In the genomic region with DNA sequence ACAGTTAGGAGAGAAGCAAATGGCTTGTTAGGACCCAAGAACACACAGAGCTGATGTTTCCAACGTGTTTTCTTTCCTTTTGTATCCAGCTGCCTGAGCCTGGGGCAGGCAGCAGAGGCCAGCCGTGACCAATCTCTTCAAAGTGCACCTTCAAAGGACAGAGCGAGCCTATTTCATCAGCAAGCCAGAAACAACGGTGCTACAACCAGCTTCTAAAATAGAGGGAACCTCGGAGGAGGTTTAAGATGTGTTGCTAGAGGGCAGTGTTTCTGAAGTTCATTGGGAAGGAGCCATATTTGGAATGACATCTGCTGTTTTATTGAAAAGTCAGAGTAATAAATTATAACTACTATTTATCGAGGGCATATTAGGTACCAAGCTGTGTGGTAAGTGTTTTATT, we compare ENCODE assay signal across 12 cellular contexts. TPM values are rescaled to one million over a fixed set of nuclear protein-coding genes. Genes with fewer than 3 reads are reported as not detected.
DNase-seq lines count a peak whose midpoint lies in the region; ATAC-seq, FAIRE-seq and TF ChIP-seq lines count a peak whose summit lies in the region.
"Had no signal": no experiment of that assay in that cellular context is flagged by ENCODE, and none has a peak within 500 bp of the region (broad histone marks: within the 10 kb centered on the region; RNA-seq: fewer than 3 reads in every experiment).

No MANE protein-coding gene starts in this region.

- H3K9me3 ChIP-seq in WERI-Rb-1 (ENCODE audit: severe bottlenecking) = no peaks in the 10 kb centered on the region

- DNase-seq in NCI-H1092 (lab: John Stamatoyannopoulos, UW) (peak; percentile 56), WERI-Rb-1 (no peak), midbrain (lab: John Stamatoyannopoulos, UW) (peak; percentile 10), CD14-positive monocyte (ENCODE audit: low spot score) (no peak)
- no peak for DNase-seq in activated CD8-positive, alpha-beta memory T cell treated with anti-CD3 and anti-CD28 coated beads, Interleukin-2, amount 10 ng/mL, durations not matched to agents 7 days and 5 days
- DNase-seq: mesenchymal stem cell, NCI-H187 had no signal

- no peaks in the 10 kb centered on the region for H3K36me3 ChIP-seq in WERI-Rb-1

- no peak overlapping the region for H3K27ac Mint-ChIP-seq in stimulated activated memory B cell treated with anti-CD40 and anti-IgM and Interleukin-4, amounts not matched to agents 10 μg/mL and 1 μg/mL and 100 μg/mL, for 72 hours
- H3K27ac Mint-ChIP-seq in activated CD8-positive, alpha-beta memory T cell treated with anti-CD3 and anti-CD28 coated beads, Interleukin-2, amount 10 ng/mL, durations not matched to agents 7 days and 5 days = no peak overlapping the region
- peak overlapping the region in 1 of 7 donors; percentile 60 for H3K27ac Mint-ChIP-seq in CD14-positive monocyte
- H3K27ac Mint-ChIP-seq: dendritic cell treated with granulocyte-macrophage colony-stimulating factor and Interleukin-4, amounts not matched to agents 40 ng/mL and 50 ng/mL, for 4 days had no signal

- H3K4me1 Mint-ChIP-seq in stimulated activated memory B cell treated with anti-CD40 and anti-IgM and Interleukin-4, amounts not matched to agents 10 μg/mL and 1 μg/mL and 100 μg/mL, for 72 hours = peaks cover 6% of the 10 kb centered on the region
- peaks cover 6% of the 10 kb centered on the region for H3K4me1 Mint-ChIP-seq in activated CD8-positive, alpha-beta memory T cell treated with anti-CD3 and anti-CD28 coated beads, Interleukin-2, amount 10 ng/mL, durations not matched to agents 7 days and 5 days
- peaks cover 23% of the 10 kb centered on the region for H3K4me1 Mint-ChIP-seq in CD14-positive monocyte

- no peaks in the 10 kb centered on the region for H3K27me3 ChIP-seq in WERI-Rb-1 (ENCODE audit: insufficient read depth, low read depth, severe bottlenecking)

- no peaks in the 10 kb centered on the region for H3K27me3 Mint-ChIP-seq in stimulated activated memory B cell treated with anti-CD40 and anti-IgM and Interleukin-4, amounts not matched to agents 10 μg/mL and 1 μg/mL and 100 μg/mL, for 72 hours
- H3K27me3 Mint-ChIP-seq in activated CD8-positive, alpha-beta memory T cell treated with anti-CD3 and anti-CD28 coated beads, Interleukin-2, amount 10 ng/mL, durations not matched to agents 7 days and 5 days = peaks cover 11% of the 10 kb centered on the region
- H3K27me3 Mint-ChIP-seq in CD14-positive monocyte (ENCODE audit: low read depth in 3 of 3) = peaks cover 0 to 3% (median 0%) of the 10 kb centered on the region in 3 donors
- H3K27me3 Mint-ChIP-seq: dendritic cell treated with granulocyte-macrophage colony-stimulating factor and Interleukin-4, amounts not matched to agents 40 ng/mL and 50 ng/mL, for 4 days had no signal

- FAIRE-seq in G401.6 (lab: Jason Lieb, UNC) = peak; percentile 6
- FAIRE-seq: GM12878 had no signal

- no peak for ATAC-seq in stimulated activated memory B cell treated with anti-CD40 and anti-IgM and Interleukin-4, amounts not matched to agents 10 μg/mL and 1 μg/mL and 100 μg/mL, for 72 hours
- ATAC-seq in activated CD8-positive, alpha-beta memory T cell treated with anti-CD3 and anti-CD28 coated beads, Interleukin-2, amount 10 ng/mL, durations not matched to agents 7 days and 5 days = no peak
- no peak for ATAC-seq in GM19324 (IDR thresholded peaks at IDR 0.05; ENCODE audit: low FRiP score, unreplicated experiment)
- ATAC-seq: GM12878 had no signal

- no peak overlapping the region for H3K4me3 Mint-ChIP-seq in stimulated activated memory B cell treated with anti-CD40 and anti-IgM and Interleukin-4, amounts not matched to agents 10 μg/mL and 1 μg/mL and 100 μg/mL, for 72 hours
- H3K4me3 Mint-ChIP-seq in activated CD8-positive, alpha-beta memory T cell treated with anti-CD3 and anti-CD28 coated beads, Interleukin-2, amount 10 ng/mL, durations not matched to agents 7 days and 5 days = no peak overlapping the region
- H3K4me3 Mint-ChIP-seq in CD14-positive monocyte = no peak overlapping the region
- H3K4me3 Mint-ChIP-seq: dendritic cell treated with granulocyte-macrophage colony-stimulating factor and Interleukin-4, amounts not matched to agents 40 ng/mL and 50 ng/mL, for 4 days had no signal

- no peak overlapping the region for H3K4me3 ChIP-seq in WERI-Rb-1 (ENCODE audit: low read depth, low read length)
- H3K4me3 ChIP-seq: GM12878 had no signal

- CTCF ChIA-PET in activated CD8-positive, alpha-beta memory T cell treated with anti-CD3 and anti-CD28 coated beads, Interleukin-2, amount 10 ng/mL, durations not matched to agents 7 days and 5 days (lab: Charles Lee) = interaction anchor here (0.7 kb wide), 1 partner anchor 813 kb away, joined by 3 read pairs; no protein-coding TSS in a partner anchor

- H3K27ac ChIP-seq in WERI-Rb-1 = no peak overlapping the region

- TF ChIP-seq CTCF in WERI-Rb-1 (IDR thresholded peaks at IDR 0.05; ENCODE audit: low read depth, low read length) = 0 out of 2 replicates have a peak, but pooled peaks have one; percentile 2
- no peak for TF ChIP-seq CTCF in CD14-positive monocyte (IDR thresholded peaks at IDR 0.05)

- intact Hi-C loops in CD14-positive monocyte (cut with micrococcal nuclease) = no loop called here

- no peaks in the 10 kb centered on the region for H3K36me3 Mint-ChIP-seq in stimulated activated memory B cell treated with anti-CD40 and anti-IgM and Interleukin-4, amounts not matched to agents 10 μg/mL and 1 μg/mL and 100 μg/mL, for 72 hours
- no peaks in the 10 kb centered on the region for H3K36me3 Mint-ChIP-seq in activated CD8-positive, alpha-beta memory T cell treated with anti-CD3 and anti-CD28 coated beads, Interleukin-2, amount 10 ng/mL, durations not matched to agents 7 days and 5 days
- no peaks in the 10 kb centered on the region for H3K36me3 Mint-ChIP-seq in CD14-positive monocyte

- H3K9me3 Mint-ChIP-seq in stimulated activated memory B cell treated with anti-CD40 and anti-IgM and Interleukin-4, amounts not matched to agents 10 μg/mL and 1 μg/mL and 100 μg/mL, for 72 hours = no peaks in the 10 kb centered on the region
- H3K9me3 Mint-ChIP-seq in activated CD8-positive, alpha-beta memory T cell treated with anti-CD3 and anti-CD28 coated beads, Interleukin-2, amount 10 ng/mL, durations not matched to agents 7 days and 5 days (ENCODE audit: low read depth) = no peaks in the 10 kb centered on the region
- peaks cover 0 to 2% (median 0%) of the 10 kb centered on the region in 7 donors for H3K9me3 Mint-ChIP-seq in CD14-positive monocyte
- H3K9me3 Mint-ChIP-seq: dendritic cell treated with granulocyte-macrophage colony-stimulating factor and Interleukin-4, amounts not matched to agents 40 ng/mL and 50 ng/mL, for 4 days had no signal

RNA-seq across cellular contexts. Expression of gene RFC3, which starts 56.2 kb away (rescaled TPM):
- 10 to 100 TPM; 48.3 to 51.8 TPM for total RNA-seq in activated CD8-positive, alpha-beta memory T cell treated with anti-CD3 and anti-CD28 coated beads, Interleukin-2, amount 10 ng/mL, durations not matched to agents 7 days and 5 days
- polyA plus RNA-seq in CD14-positive monocyte = 1 to 10 TPM; 4.1 to 5.3 TPM

Comparison
In these comparisons a context has a peak if more than half of its experiments do, and no peak if none do; other contexts are left out.
1. DNase-seq: peak in NCI-H1092 (single experiment) and midbrain (single experiment); none in WERI-Rb-1 (single experiment), activated CD8-positive, alpha-beta memory T cell treated with anti-CD3 and anti-CD28 coated beads, Interleukin-2, amount 10 ng/mL, durations not matched to agents 7 days and 5 days (single experiment) and CD14-positive monocyte (single experiment).